15 cellular contexts compared by ENCODE assay signal in genomic region chr5:172064766-172065165, GRCh38.
"Had no signal": no experiment of that assay in that cellular context is flagged by ENCODE, and none has a peak within 500 bp of the region (broad histone marks: within the 10 kb centered on the region; RNA-seq: fewer than 3 reads in every experiment).

No MANE protein-coding gene starts in this region.

- H3K4me3 Mint-ChIP-seq: activated B cell treated with CpG ODN at 0.5 μM for 24 hours; activated CD4-positive, alpha-beta memory T cell treated with anti-CD3 and anti-CD28 coated beads for 36 hours; activated T-helper 1 cell treated with anti-CD3 and anti-CD28 coated beads, Interleukin-12 subunit alpha, Interleukin-12 subunit beta, Interleukin-2, Interleukin-4 antibody, amounts not matched to agents 30 ng/mL and 10 ng/mL and 1 ng/mL, durations not matched to agents 14 hours and 24 hours and 36 hours; T-helper 1 cell treated with Interleukin-12 subunit alpha and Interleukin-12 subunit beta and Interleukin-4 antibody, amounts not matched to agents 30 μg/mL and 1 μg/mL, for 36 hours had no signal

- H3K27me3 Mint-ChIP-seq: activated B cell treated with CpG ODN at 0.5 μM for 24 hours; activated CD4-positive, alpha-beta memory T cell treated with anti-CD3 and anti-CD28 coated beads for 36 hours had no signal

- H3K4me1 ChIP-seq: left ventricle myocardium inferior had no signal

- H3K79me2 ChIP-seq: parathyroid adenoma had no signal

- H3K27ac ChIP-seq: esophagus squamous epithelium, left ventricle myocardium inferior, SK-N-MC had no signal

- H3K27ac Mint-ChIP-seq: activated B cell treated with CpG ODN at 0.5 μM for 24 hours; activated CD4-positive, alpha-beta memory T cell treated with anti-CD3 and anti-CD28 coated beads for 36 hours; T-helper 1 cell treated with Interleukin-12 subunit alpha and Interleukin-12 subunit beta and Interleukin-4 antibody, amounts not matched to agents 30 μg/mL and 1 μg/mL, for 36 hours had no signal

- DNase-seq: activated B cell treated with CpG ODN at 0.5 μM for 24 hours; activated CD4-positive, alpha-beta memory T cell treated with anti-CD3 and anti-CD28 coated beads for 36 hours; activated CD8-positive, alpha-beta memory T cell treated with anti-CD3 and anti-CD28 coated beads, Interleukin-2, amount 50 U/mL, for 4 hours; esophagus squamous epithelium; foreskin melanocyte; left ventricle myocardium inferior; mesenchymal stem cell; stimulated activated CD4-positive, alpha-beta T cell treated with anti-CD3 and anti-CD28 coated beads, Interleukin-4, amount 100 ng/mL, for 24 hours had no signal

- H3K9ac ChIP-seq: parathyroid adenoma had no signal

- H3K27me3 ChIP-seq: esophagus squamous epithelium had no signal

- FAIRE-seq: astrocyte, keratinocyte, urothelium cell line had no signal

- H3K9me3 Mint-ChIP-seq: activated B cell treated with CpG ODN at 0.5 μM for 24 hours; activated T-helper 1 cell treated with anti-CD3 and anti-CD28 coated beads, Interleukin-12 subunit alpha, Interleukin-12 subunit beta, Interleukin-2, Interleukin-4 antibody, amounts not matched to agents 30 ng/mL and 10 ng/mL and 1 ng/mL, durations not matched to agents 14 hours and 24 hours and 36 hours; T-helper 1 cell treated with Interleukin-12 subunit alpha and Interleukin-12 subunit beta and Interleukin-4 antibody, amounts not matched to agents 30 μg/mL and 1 μg/mL, for 36 hours had no signal

- H3K4me3 ChIP-seq: esophagus squamous epithelium, left ventricle myocardium inferior, SK-N-MC had no signal

- H3K9me3 ChIP-seq: esophagus squamous epithelium, left ventricle myocardium inferior had no signal
